8 cellular contexts compared by ENCODE assay signal in genomic region chr12:25195056-25195971, GRCh38. TPM values are rescaled to one million over a fixed set of nuclear protein-coding genes. Genes with fewer than 3 reads are reported as not detected.
DNase-seq lines count a peak whose midpoint lies in the region; ATAC-seq and TF ChIP-seq lines count a peak whose summit lies in the region.

A gene with protein sequence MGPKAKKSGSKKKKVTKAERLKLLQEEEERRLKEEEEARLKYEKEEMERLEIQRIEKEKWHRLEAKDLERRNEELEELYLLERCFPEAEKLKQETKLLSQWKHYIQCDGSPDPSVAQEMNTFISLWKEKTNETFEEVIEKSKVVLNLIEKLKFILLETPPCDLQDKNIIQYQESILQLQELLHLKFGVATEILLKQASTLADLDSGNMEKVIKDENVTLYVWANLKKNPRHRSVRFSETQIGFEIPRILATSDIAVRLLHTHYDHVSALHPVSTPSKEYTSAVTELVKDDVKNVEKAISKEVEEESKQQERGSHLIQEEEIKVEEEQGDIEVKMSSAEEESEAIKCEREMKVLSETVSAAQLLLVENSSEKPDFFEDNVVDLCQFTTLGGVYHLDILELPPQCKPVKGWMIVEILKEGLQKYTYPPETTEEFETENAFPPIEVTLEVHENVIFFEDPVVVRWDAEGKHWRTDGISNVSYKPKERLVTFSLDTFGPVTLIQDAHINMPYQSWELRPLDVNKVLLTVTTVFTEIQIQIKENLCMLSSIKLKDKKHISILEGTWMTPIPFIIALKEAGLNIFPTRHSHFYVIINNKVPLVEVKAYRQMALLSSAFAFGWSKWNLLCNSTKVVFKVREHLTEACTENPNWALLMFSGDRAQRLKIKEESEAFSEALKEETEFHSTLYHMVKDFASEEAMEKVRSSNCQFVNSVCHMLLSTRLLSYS (minus strand): TSS chr12:25195160. CDS start chr12:25195078, 82 bp downstream.
Gene ETFRF1 (plus strand): TSS chr12:25195237. CDS start chr12:25203957, 8,720 bp downstream.

- H3K9me3 Mint-ChIP-seq in activated T-cell treated with anti-CD3 and anti-CD28 coated beads, Interleukin-2, amount 50 U/mL, for 72 hours, result no peaks in the 10 kb centered on the region

- TF ChIP-seq EP300 in esophagus muscularis mucosa (IDR thresholded peaks at IDR 0.05), result no peak

- 0% methylated on average over 23 of the region's 54 CpGs for WGBS in esophagus muscularis mucosa

- in situ Hi-C loops in Panc1 (cut with HindIII; ENCODE audit: low pct_unique_long_range_greater_than_20kb, low sequenced_read_pairs), result no loop called here

- peak within 1 kb of the TSS; percentile 99 for H3K27ac Mint-ChIP-seq in activated T-cell treated with anti-CD3 and anti-CD28 coated beads, Interleukin-2, amount 50 U/mL, for 72 hours

- peak; percentile 93 for DNase-seq in DMS79 treated with DMSO at 0.1 percent for 48 hours (lab: John Stamatoyannopoulos, UW)
- peak; percentile 81 for DNase-seq in Panc1 (ENCODE audit: low read depth, low spot score)
- peak; percentile 97 to 98 for DNase-seq in activated T-cell treated with anti-CD3 and anti-CD28 coated beads, Interleukin-2, amount 50 U/mL, for 72 hours
- DNase-seq in esophagus muscularis mucosa (ENCODE audit: extremely low spot score), result peak; percentile 99
- peak; percentile 91 to 95 for DNase-seq in stimulated activated CD8-positive, alpha-beta memory T cell treated with anti-CD3 and anti-CD28 coated beads, Interleukin-7, amount 100 ng/mL, for 1 hour (ENCODE audit: low read depth in 2 of 2)

- H3K9me3 ChIP-seq in Panc1 (ENCODE audit: control insufficient read depth, insufficient read depth, low read depth, low read length) (no peaks in the 10 kb centered on the region), esophagus muscularis mucosa (no peaks in the 10 kb centered on the region), muscle layer of colon (ENCODE audit: low read length) (no peaks in the 10 kb centered on the region)

- H3K79me2 ChIP-seq in KMS-11 (ENCODE audit: insufficient read depth, low read depth), result no peaks in the 10 kb centered on the region; the same call in 1 of the 2 replicates

- no peak within 1 kb of the TSS for H3K4me3 ChIP-seq in KMS-11 (IDR thresholded peaks at IDR 0.05; ENCODE audit: insufficient read depth, low read depth, low read length)
- peak within 1 kb of the TSS; percentile 71 to 83 for H3K4me3 ChIP-seq in Panc1 (ENCODE audit: low read depth in 2 of 2, low read length in 2 of 2)
- peak within 1 kb of the TSS; percentile 65 to 80 (median 72) for H3K4me3 ChIP-seq in esophagus muscularis mucosa
- peak within 1 kb of the TSS; percentile 62 to 92 for H3K4me3 ChIP-seq in muscle layer of colon (ENCODE audit: low read depth in 1 of 2, low read length in 2 of 2)

- no peaks in the 10 kb centered on the region for H4K20me1 ChIP-seq in KMS-11 (ENCODE audit: insufficient read depth)

- no peaks in the 10 kb centered on the region for H3K36me3 ChIP-seq in KMS-11 (ENCODE audit: insufficient read depth)
- no peaks in the 10 kb centered on the region for H3K36me3 ChIP-seq in Panc1 (ENCODE audit: control insufficient read depth, insufficient read depth, low read length)
- H3K36me3 ChIP-seq in esophagus muscularis mucosa, result no peaks in the 10 kb centered on the region
- H3K36me3 ChIP-seq in muscle layer of colon (ENCODE audit: insufficient read depth, low read length), result peaks cover 3% of the 10 kb centered on the region

- ATAC-seq in GM21786 (IDR thresholded peaks at IDR 0.05; ENCODE audit: unreplicated experiment) (peak; percentile 92), Panc1 (peak; percentile 99)
- peak; percentile 98 for ATAC-seq in activated T-cell treated with anti-CD3 and anti-CD28 coated beads, Interleukin-2, amount 50 U/mL, for 72 hours (replicated peaks in 1 of 2)

- H3K4me1 ChIP-seq in KMS-11 (ENCODE audit: low read depth, poor library complexity, severe bottlenecking) (peaks cover 17% of the 10 kb centered on the region), Panc1 (ENCODE audit: control insufficient read depth, insufficient read depth, low read length) (peaks cover 16% of the 10 kb centered on the region), esophagus muscularis mucosa (peaks cover 8 to 26% (median 20%) of the 10 kb centered on the region in 4 donors), muscle layer of colon (ENCODE audit: insufficient read depth, low read length) (peaks cover 18% of the 10 kb centered on the region)

- H3K36me3 Mint-ChIP-seq in activated T-cell treated with anti-CD3 and anti-CD28 coated beads, Interleukin-2, amount 50 U/mL, for 72 hours (ENCODE audit: insufficient read depth in 2 of 2), result peaks cover 3 to 7% of the 10 kb centered on the region in 2 donors

- no peaks in the 10 kb centered on the region for H3K27me3 Mint-ChIP-seq in activated T-cell treated with anti-CD3 and anti-CD28 coated beads, Interleukin-2, amount 50 U/mL, for 72 hours (ENCODE audit: low read depth)

- peak within 1 kb of the TSS; percentile 62 for H2AFZ ChIP-seq in KMS-11 (ENCODE audit: low read depth)

- H3K4me1 Mint-ChIP-seq in activated T-cell treated with anti-CD3 and anti-CD28 coated beads, Interleukin-2, amount 50 U/mL, for 72 hours (ENCODE audit: low read depth), result peaks cover 30% of the 10 kb centered on the region

- no peak for TF ChIP-seq POLR2A in esophagus muscularis mucosa (IDR thresholded peaks at IDR 0.05; ENCODE audit: low read depth)

- peak within 1 kb of the TSS; percentile 78 for H3K4me2 ChIP-seq in KMS-11

- peak within 1 kb of the TSS; percentile 87 for H3K27ac ChIP-seq in KMS-11
- H3K27ac ChIP-seq in Panc1 (ENCODE audit: low read length), result peak within 1 kb of the TSS; percentile 94
- peak within 1 kb of the TSS; percentile 92 to 96 (median 92) for H3K27ac ChIP-seq in esophagus muscularis mucosa (replicated peaks in 1 of 4)
- H3K27ac ChIP-seq in muscle layer of colon (ENCODE audit: low read depth, low read length), result peak within 1 kb of the TSS; percentile 90

- H3K9ac ChIP-seq in KMS-11 (peak within 1 kb of the TSS; percentile 79), muscle layer of colon (ENCODE audit: low read length) (peak within 1 kb of the TSS; percentile 85)

- POLR2A ChIA-PET in Panc1 (lab: Charles Lee), result interaction anchor here (0.7 to 1.0 kb wide), 2 partner anchors 72 to 201 kb away, joined by 3 to 4 read pairs; no protein-coding TSS in a partner anchor

- H3K4me3 Mint-ChIP-seq in activated T-cell treated with anti-CD3 and anti-CD28 coated beads, Interleukin-2, amount 50 U/mL, for 72 hours, result peak within 1 kb of the TSS; percentile 96 to 99

- CTCF ChIA-PET in Panc1 (lab: Charles Lee), result interaction anchor here (0.6 to 1.1 kb wide), 4 partner anchors 18 to 192 kb away, joined by 3 to 6 read pairs (median 5); no protein-coding TSS in a partner anchor

- TF ChIP-seq CTCF in KMS-11 (conservative IDR thresholded peaks at IDR 0.05; ENCODE audit: low read depth, low read length) (no peak), Panc1 (IDR thresholded peaks at IDR 0.05) (no peak), esophagus muscularis mucosa (IDR thresholded peaks at IDR 0.05) (peak in 1 of 3 experiments; percentile 7)

- no peaks in the 10 kb centered on the region for H3K27me3 ChIP-seq in KMS-11 (ENCODE audit: insufficient read depth, low read depth)
- H3K27me3 ChIP-seq in Panc1 (ENCODE audit: control insufficient read depth, insufficient read depth, low read length), result no peaks in the 10 kb centered on the region
- no peaks in the 10 kb centered on the region for H3K27me3 ChIP-seq in esophagus muscularis mucosa
- H3K27me3 ChIP-seq in muscle layer of colon (ENCODE audit: control insufficient read depth in 1 of 2, insufficient read depth in 2 of 2, low read length in 2 of 2), result no peaks in the 10 kb centered on the region

- intact Hi-C loops in Panc1 (cut with micrococcal nuclease; ENCODE audit: unreplicated experiment), result no loop called here
- intact Hi-C loops in esophagus muscularis mucosa (cut with DNase I), result loop anchor here (5.0 kb wide), 1 partner anchor 42 kb away; no protein-coding TSS in a partner anchor

- BruUV-seq in Panc1 (replicated peaks; lab: Mats Ljungman, UMichigan), result TSS peak; percentile 89

RNA-seq across cellular contexts. Expression of the first gene that starts in this region (rescaled TPM):
- total RNA-seq in Panc1 (2021; ENCODE audit: unreplicated experiment), result 0.10 TPM
- 0.22 TPM for polyA plus RNA-seq in Panc1 (2012; ENCODE audit: insufficient read length)
- total RNA-seq in activated T-cell treated with anti-CD3 and anti-CD28 coated beads, Interleukin-2, amount 50 U/mL, for 72 hours, result under 1 TPM in 1 of 2 donors, not detected in 1; 0.17 TPM
- total RNA-seq in esophagus muscularis mucosa, result 1 to 10 TPM in 1 of 4 donors, under 1 TPM in 2, not detected in 1; 0.26 to 1.3 (median 0.40) TPM

RNA-seq across cellular contexts. Expression of gene ETFRF1, which starts in this region (rescaled TPM):
- 12.6 TPM for total RNA-seq in Panc1 (2021; ENCODE audit: unreplicated experiment)
- 7.2 TPM for polyA plus RNA-seq in Panc1 (2012; ENCODE audit: insufficient read length)
- total RNA-seq in activated T-cell treated with anti-CD3 and anti-CD28 coated beads, Interleukin-2, amount 50 U/mL, for 72 hours, result 10 to 100 TPM; 22.5 to 23.4 TPM
- total RNA-seq in esophagus muscularis mucosa, result 10 to 100 TPM; 26.4 to 61.9 (median 40.3) TPM
